18 cellular contexts compared by ENCODE assay signal in genomic region chr18:59087391-59087790, GRCh38. TPM values are rescaled to one million over a fixed set of nuclear protein-coding genes. Genes with fewer than 3 reads are reported as not detected.
DNase-seq lines count a peak whose midpoint lies in the region; ATAC-seq and TF ChIP-seq lines count a peak whose summit lies in the region.
"Had no signal": no experiment of that assay in that cellular context is flagged by ENCODE, and none has a peak within 500 bp of the region (broad histone marks: within the 10 kb centered on the region; RNA-seq: fewer than 3 reads in every experiment).

No MANE protein-coding gene starts in this region.

- CTCF ChIA-PET in CD4-positive, alpha-beta memory T cell (lab: Charles Lee; ENCODE audit: partially characterized antibody) = interaction anchor here (0.6 to 6.0 kb wide), 5 partner anchors 13 to 323 kb away, joined by 3 to 59 read pairs (median 7); no protein-coding TSS in a partner anchor
- CTCF ChIA-PET in Caco-2 (lab: Charles Lee) = no interaction called here

- peaks cover 16 to 18% of the 10 kb centered on the region in 2 donors for H3K27me3 Mint-ChIP-seq in CD4-positive, alpha-beta memory T cell
- peaks cover 8% of the 10 kb centered on the region for H3K27me3 Mint-ChIP-seq in Caco-2 (ENCODE audit: insufficient read depth, unreplicated experiment)

- TF ChIP-seq POLR2A in esophagus squamous epithelium (IDR thresholded peaks at IDR 0.05) = no peak

- peak overlapping the region in 1 of 8 donors; percentile 2 for H3K4me3 Mint-ChIP-seq in CD4-positive, alpha-beta memory T cell
- H3K4me3 Mint-ChIP-seq in Caco-2 (ENCODE audit: unreplicated experiment) = no peak overlapping the region
- H3K4me3 Mint-ChIP-seq: CD14-positive monocyte; T-helper 1 cell treated with Interleukin-12 subunit alpha and Interleukin-12 subunit beta and Interleukin-4 antibody, amounts not matched to agents 30 μg/mL and 1 μg/mL, for 36 hours had no signal

- no peak for TF ChIP-seq CTCF in Caco-2 (IDR thresholded peaks at IDR 0.05; ENCODE audit: insufficient read depth in 1 of 2, low read depth in 1 of 2, low read length in 1 of 2, severe bottlenecking in 1 of 2, unreplicated experiment in 1 of 2)
- no peak for TF ChIP-seq CTCF in esophagus squamous epithelium (IDR thresholded peaks at IDR 0.05)

- H3K9me3 Mint-ChIP-seq in CD4-positive, alpha-beta memory T cell = no peaks in the 10 kb centered on the region
- no peaks in the 10 kb centered on the region for H3K9me3 Mint-ChIP-seq in Caco-2 (ENCODE audit: unreplicated experiment)
- H3K9me3 Mint-ChIP-seq: CD14-positive monocyte; T-helper 1 cell treated with Interleukin-12 subunit alpha and Interleukin-12 subunit beta and Interleukin-4 antibody, amounts not matched to agents 30 μg/mL and 1 μg/mL, for 36 hours had no signal

- H3K36me3 ChIP-seq in CD4-positive, alpha-beta memory T cell (ENCODE audit: insufficient read depth, low read length) = no peaks in the 10 kb centered on the region
- no peaks in the 10 kb centered on the region for H3K36me3 ChIP-seq in Caco-2 (ENCODE audit: control insufficient read depth, insufficient read depth, low read length)
- H3K36me3 ChIP-seq in esophagus squamous epithelium = no peaks in the 10 kb centered on the region

- peaks cover 8 to 18% (median 12%) of the 10 kb centered on the region in 4 donors for H3K4me1 Mint-ChIP-seq in CD4-positive, alpha-beta memory T cell
- no peaks in the 10 kb centered on the region for H3K4me1 Mint-ChIP-seq in Caco-2 (ENCODE audit: low read depth, unreplicated experiment)
- H3K4me1 Mint-ChIP-seq: CD14-positive monocyte had no signal

- no peak overlapping the region for H3K4me3 ChIP-seq in CD4-positive, alpha-beta memory T cell (ENCODE audit: low read length in 2 of 2)
- H3K4me3 ChIP-seq in Caco-2 (ENCODE audit: low read depth, low read length) (no peak overlapping the region), esophagus squamous epithelium (no peak overlapping the region)

- H3K4me1 ChIP-seq in CD4-positive, alpha-beta memory T cell (ENCODE audit: insufficient read depth, low read length) = peaks cover 18% of the 10 kb centered on the region
- H3K4me1 ChIP-seq in Caco-2 = no peaks in the 10 kb centered on the region
- H3K4me1 ChIP-seq in esophagus squamous epithelium = no peaks in the 10 kb centered on the region

- no peaks in the 10 kb centered on the region for H3K9me3 ChIP-seq in CD4-positive, alpha-beta memory T cell (ENCODE audit: control insufficient read depth in 1 of 2, low read length in 2 of 2)
- no peaks in the 10 kb centered on the region for H3K9me3 ChIP-seq in Caco-2
- no peaks in the 10 kb centered on the region for H3K9me3 ChIP-seq in esophagus squamous epithelium

- intact Hi-C loops in CD4-positive, alpha-beta memory T cell (cut with micrococcal nuclease) = no loop called here
- intact Hi-C loops in Caco-2 (cut with micrococcal nuclease; ENCODE audit: unreplicated experiment) = loop anchor here (10.0 kb wide), 1 partner anchor 177 kb away; no protein-coding TSS in a partner anchor
- intact Hi-C loops in esophagus squamous epithelium (cut with DNase I) = no loop called here

- no peaks in the 10 kb centered on the region for H3K36me3 Mint-ChIP-seq in CD4-positive, alpha-beta memory T cell
- no peaks in the 10 kb centered on the region for H3K36me3 Mint-ChIP-seq in Caco-2 (ENCODE audit: insufficient read depth, unreplicated experiment)
- H3K36me3 Mint-ChIP-seq: CD14-positive monocyte had no signal

- H3K27ac Mint-ChIP-seq in CD4-positive, alpha-beta memory T cell = peak overlapping the region in 5 of 7 donors; percentile 6 to 81 (median 38)
- no peak overlapping the region for H3K27ac Mint-ChIP-seq in Caco-2 (ENCODE audit: unreplicated experiment)
- H3K27ac Mint-ChIP-seq: CD14-positive monocyte; T-helper 1 cell treated with Interleukin-12 subunit alpha and Interleukin-12 subunit beta and Interleukin-4 antibody, amounts not matched to agents 30 μg/mL and 1 μg/mL, for 36 hours had no signal

- WGBS in esophagus squamous epithelium, 2 donors = 68 to 79% methylated on average over 3 of the region's 3 CpGs

- H3K27me3 ChIP-seq in CD4-positive, alpha-beta memory T cell (ENCODE audit: insufficient read depth, low read length) = peaks cover 10% of the 10 kb centered on the region
- H3K27me3 ChIP-seq in Caco-2 (replicated peaks; ENCODE audit: control insufficient read depth, insufficient read depth, low read length) (no peaks in the 10 kb centered on the region), esophagus squamous epithelium (peaks cover 0 to 37% (median 0%) of the 10 kb centered on the region in 4 donors)

- H3K27ac ChIP-seq in CD4-positive, alpha-beta memory T cell (ENCODE audit: low read depth, low read length) = no peak overlapping the region
- H3K27ac ChIP-seq in epithelial cell of prostate (no peak overlapping the region), esophagus squamous epithelium (no peak overlapping the region)
- H3K27ac ChIP-seq: RWPE1 had no signal

- no peak for ATAC-seq in HG02840 (IDR thresholded peaks at IDR 0.05; ENCODE audit: low FRiP score, unreplicated experiment)

- POLR2A ChIA-PET in CD4-positive, alpha-beta memory T cell (lab: Charles Lee; ENCODE audit: partially characterized antibody) = no interaction called here
- POLR2A ChIA-PET in Caco-2 (lab: Charles Lee) = no interaction called here

- DNase-seq in NCI-H748 (lab: John Stamatoyannopoulos, UW; ENCODE audit: unreplicated experiment) = peak; percentile 25
- DNase-seq in NCI-H748 treated with DMSO at 0.1 percent for 48 hours (lab: John Stamatoyannopoulos, UW) = no peak
- peak; percentile 24 to 58 (median 54) for DNase-seq in CD4-positive, alpha-beta memory T cell
- DNase-seq in NCI-H2196 (lab: John Stamatoyannopoulos, UW; ENCODE audit: unreplicated experiment) = peak; percentile 65
- peak; percentile 46 for DNase-seq in epithelial cell of prostate (ENCODE audit: low read depth, low spot score)
- no peak for DNase-seq in Caco-2
- DNase-seq in esophagus squamous epithelium (lab: John Stamatoyannopoulos, UW) = no peak
- DNase-seq: activated CD4-positive, CD25-positive, alpha-beta regulatory T cell; activated T-cell treated with anti-CD3 and anti-CD28 coated beads, Interleukin-2, amount 50 U/mL, for 1 hour; aorta; kidney; midbrain; NCI-H1105 treated with DMSO at 0.1 percent for 48 hours; small intestine had no signal

- no TSS peak for BruUV-seq in Caco-2 (replicated peaks; lab: Mats Ljungman, UMichigan)

RNA-seq across cellular contexts. Expression of gene SEC11C, which starts 52.3 kb away (rescaled TPM):
- 10 to 100 TPM; 85.1 to 89.3 TPM for total RNA-seq in CD4-positive, alpha-beta memory T cell
- polyA plus RNA-seq in CD4-positive, alpha-beta memory T cell = 100 to 1,000 TPM; 213 to 271 TPM
- total RNA-seq in Caco-2 (2022) (32.3 and 36.1 TPM in 2 replicates), esophagus squamous epithelium (10 to 100 TPM; 29.6 to 61.8 (median 31.7) TPM)

Comparison
In these comparisons a context has a peak if more than half of its experiments do, and no peak if none do; other contexts are left out.
1. DNase-seq: peak in NCI-H748 (single experiment), CD4-positive, alpha-beta memory T cell (5 of 5), NCI-H2196 (single experiment) and epithelial cell of prostate (single experiment); none in NCI-H748 treated with DMSO at 0.1 percent for 48 hours (single experiment), Caco-2 (0 of 2) and esophagus squamous epithelium (single experiment).